Comparison of ENCODE assay signal across 23 cellular contexts in genomic region chr3:69509288-69509687, GRCh38.
"Had no signal": no experiment of that assay in that cellular context is flagged by ENCODE, and none has a peak within 500 bp of the region (broad histone marks: within the 10 kb centered on the region; RNA-seq: fewer than 3 reads in every experiment).

No MANE protein-coding gene starts in this region.

- ATAC-seq: Panc1, PC-3, Right ventricle myocardium inferior, SK-N-SH treated with all-trans-retinoic acid at 6 μM for 48 hours had no signal

- H3K4me3 ChIP-seq: SJCRH30 had no signal

- H3K36me3 ChIP-seq: SJCRH30 had no signal

- H3K27ac ChIP-seq: RWPE1, SJCRH30 had no signal

- H3K27me3 ChIP-seq: SJCRH30 had no signal

- DNase-seq: KBM-7; MV-4-11; NCI-H1048; NCI-H1105; NCI-H1417; NCI-H1436 treated with DMSO at 0.1 percent for 48 hours; NCI-H1694; NCI-H187 treated with DMSO at 0.1 percent for 48 hours; NCI-H2029 treated with DMSO at 0.1 percent for 48 hours; NCI-H2171 treated with DMSO at 0.1 percent for 48 hours; NCI-H345; NCI-H446 treated with DMSO at 0.1 percent for 48 hours; NCI-H510A treated with DMSO at 0.1 percent for 48 hours; NCI-H526 treated with DMSO at 0.1 percent for 48 hours; NCI-H748 treated with DMSO at 0.1 percent for 48 hours; NK-92 treated with Interleukin-12 subunit alpha and Interleukin-12 subunit beta, amount 100 ng/mL, for 24 hours; PC-3; SHP77 treated with DMSO at 0.1 percent for 48 hours had no signal
